Comparison of ENCODE assay signal across 12 cellular contexts in the genomic region with DNA sequence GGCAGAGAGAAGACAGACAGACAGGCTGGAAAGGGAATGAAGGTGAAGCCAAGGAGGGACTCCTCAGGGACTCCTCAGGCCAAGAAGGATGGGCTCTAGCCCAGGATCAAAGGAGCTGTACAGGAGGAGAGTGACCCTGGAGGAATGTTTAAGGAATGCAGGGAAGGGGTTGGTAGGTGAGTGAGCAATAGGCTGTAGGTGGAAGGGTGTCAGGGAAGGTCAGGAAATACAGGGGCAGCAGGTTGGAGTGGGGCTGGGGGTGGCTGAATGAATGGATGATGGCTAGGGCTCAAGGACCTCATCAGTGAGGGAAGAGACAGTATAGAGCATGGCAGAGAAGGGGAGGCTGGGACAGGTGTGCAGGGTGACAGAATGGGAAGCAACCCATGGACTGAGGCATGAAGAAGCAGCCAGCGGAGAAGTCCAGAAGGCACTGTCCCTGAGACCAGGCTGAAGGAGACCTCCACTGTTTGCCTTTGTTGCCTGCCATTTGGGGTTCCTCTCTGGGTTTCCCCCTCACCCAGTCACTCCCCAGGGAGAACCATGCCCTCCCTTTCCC. TPM values are rescaled to one million over a fixed set of nuclear protein-coding genes. Genes with fewer than 3 reads are reported as not detected.
A peak's percentile ranks its signal among the peaks of the same experiment; 100 is the strongest.
DNase-seq lines count a peak whose midpoint lies in the region; ATAC-seq and TF ChIP-seq lines count a peak whose summit lies in the region.
"Had no signal": no experiment of that assay in that cellular context is flagged by ENCODE, and none has a peak within 500 bp of the region (broad histone marks: within the 10 kb centered on the region; RNA-seq: fewer than 3 reads in every experiment).

No MANE protein-coding gene starts in this region.

- H3K36me3 Mint-ChIP-seq in activated naive CD8-positive, alpha-beta T cell treated with anti-CD3 and anti-CD28 coated beads for 36 hours, result peaks cover 7% of the 10 kb centered on the region

- H3K36me3 ChIP-seq in cardiac muscle cell, result peaks cover 29% of the 10 kb centered on the region

- H3K27ac Mint-ChIP-seq in activated naive CD8-positive, alpha-beta T cell treated with anti-CD3 and anti-CD28 coated beads for 36 hours, result peak overlapping the region; percentile 46

- H3K4me1 ChIP-seq in cardiac muscle cell (ENCODE audit: low read depth), result peaks cover 51% of the 10 kb centered on the region

- no peaks in the 10 kb centered on the region for H3K9me3 Mint-ChIP-seq in activated naive CD8-positive, alpha-beta T cell treated with anti-CD3 and anti-CD28 coated beads for 36 hours

- peaks cover 45% of the 10 kb centered on the region for H3K4me1 Mint-ChIP-seq in activated naive CD8-positive, alpha-beta T cell treated with anti-CD3 and anti-CD28 coated beads for 36 hours

- H3K9me3 ChIP-seq in cardiac muscle cell (ENCODE audit: low read depth), result no peaks in the 10 kb centered on the region

- peak overlapping the region; percentile 36 for H3K4me3 Mint-ChIP-seq in activated naive CD8-positive, alpha-beta T cell treated with anti-CD3 and anti-CD28 coated beads for 36 hours

- H3K4me3 ChIP-seq in cardiac muscle cell, result peak overlapping the region; percentile 10

- DNase-seq in cardiac muscle cell (ENCODE audit: low read depth in 1 of 2, low spot score in 1 of 2) (no peak), cardiac septum (ENCODE audit: low spot score) (no peak), kidney tubule cell (ENCODE audit: low spot score) (peak; percentile 15), HK-2 (ENCODE audit: unreplicated experiment) (no peak), NCI-H2227 (lab: John Stamatoyannopoulos, UW; ENCODE audit: unreplicated experiment) (no peak)
- no peak for DNase-seq in activated naive CD8-positive, alpha-beta T cell treated with anti-CD3 and anti-CD28 coated beads for 36 hours
- DNase-seq: activated gamma-delta T cell, AML-193, kidney glomerular epithelial cell, NCI-H1417 treated with DMSO at 0.1 percent for 48 hours had no signal

- intact Hi-C loops in cardiac septum (cut with DNase I), result no loop called here

- no peak for TF ChIP-seq CTCF in cardiac muscle cell (IDR thresholded peaks at IDR 0.05; ENCODE audit: low read depth, low read length)

- H3K27ac ChIP-seq in cardiac muscle cell (peak overlapping the region; percentile 98), temporal lobe (ENCODE audit: low read depth, low read length) (peak overlapping the region; percentile 44)

- H3K27me3 ChIP-seq in cardiac muscle cell, result no peaks in the 10 kb centered on the region

- no peak for ATAC-seq in HG03159 (IDR thresholded peaks at IDR 0.05; ENCODE audit: unreplicated experiment)

- H3K27me3 Mint-ChIP-seq in activated naive CD8-positive, alpha-beta T cell treated with anti-CD3 and anti-CD28 coated beads for 36 hours, result no peaks in the 10 kb centered on the region

RNA-seq across cellular contexts. Expression of a gene that starts 13.2 kb away (rescaled TPM):
- total RNA-seq in cardiac muscle cell (14.9 and 20.2 TPM in 2 replicates), cardiac septum (9.0 TPM), temporal lobe (36.4 TPM)
- 6.8 and 10.5 TPM in 2 replicates for polyA plus RNA-seq in cardiac muscle cell
- total RNA-seq in activated naive CD8-positive, alpha-beta T cell treated with anti-CD3 and anti-CD28 coated beads for 36 hours, result 10 to 100 TPM; 26.4 to 29.3 TPM

RNA-seq across cellular contexts. Expression of a gene that starts 15.2 kb away (rescaled TPM):
- total RNA-seq in cardiac muscle cell (304 and 348 TPM in 2 replicates), cardiac septum (94.6 TPM), temporal lobe (64.9 TPM)
- 426 and 501 TPM in 2 replicates for polyA plus RNA-seq in cardiac muscle cell
- total RNA-seq in activated naive CD8-positive, alpha-beta T cell treated with anti-CD3 and anti-CD28 coated beads for 36 hours, result 100 to 1,000 TPM; 125 to 126 TPM

RNA-seq across cellular contexts. Expression of a gene that starts 21.3 kb away (rescaled TPM):
- total RNA-seq in cardiac muscle cell (5.5 and 7.8 TPM in 2 replicates), cardiac septum (4.5 TPM), temporal lobe (5.9 TPM)
- 9.5 and 11.2 TPM in 2 replicates for polyA plus RNA-seq in cardiac muscle cell
- 10 to 100 TPM; 11.3 to 11.7 TPM for total RNA-seq in activated naive CD8-positive, alpha-beta T cell treated with anti-CD3 and anti-CD28 coated beads for 36 hours

RNA-seq across cellular contexts. Expression of a gene that starts 22.3 kb away (rescaled TPM):
- total RNA-seq in cardiac muscle cell, result 61.9 and 116 TPM in 2 replicates
- 34.5 and 62.1 TPM in 2 replicates for polyA plus RNA-seq in cardiac muscle cell
- 74.8 TPM for total RNA-seq in cardiac septum
- 10 to 100 TPM; 23.5 to 26.0 TPM for total RNA-seq in activated naive CD8-positive, alpha-beta T cell treated with anti-CD3 and anti-CD28 coated beads for 36 hours
- 17.7 TPM for total RNA-seq in temporal lobe

RNA-seq across cellular contexts. Expression of a gene that starts 41.5 kb away (rescaled TPM):
- total RNA-seq in cardiac muscle cell (14.0 and 69.2 TPM in 2 replicates), cardiac septum (0.24 TPM), temporal lobe (1.7 TPM)
- 9.4 and 33.3 TPM in 2 replicates for polyA plus RNA-seq in cardiac muscle cell
- total RNA-seq in activated naive CD8-positive, alpha-beta T cell treated with anti-CD3 and anti-CD28 coated beads for 36 hours, result 10 to 100 TPM; 74.1 to 76.9 TPM
